ENCODE assay signal across 8 cellular contexts in genomic region chr3:187748050-187748481, GRCh38. TPM values are rescaled to one million over a fixed set of nuclear protein-coding genes. Genes with fewer than 3 reads are reported as not detected.
DNase-seq lines count a peak whose midpoint lies in the region; ATAC-seq and TF ChIP-seq lines count a peak whose summit lies in the region.

No MANE protein-coding gene starts in this region.

- H3K4me1 ChIP-seq in adrenal gland (replicated peaks in 1 of 2) (peaks cover 10 to 24% of the 10 kb centered on the region in 2 donors), right cardiac atrium (ENCODE audit: control insufficient read depth, insufficient read depth, low read length) (no peaks in the 10 kb centered on the region), sigmoid colon (peaks cover 3 to 46% (median 37%) of the 10 kb centered on the region in 4 donors)

- TF ChIP-seq CTCF in C4-2B (conservative IDR thresholded peaks at IDR 0.05) (peak; percentile 100), adrenal gland (IDR thresholded peaks at IDR 0.05) (peak; percentile 93 to 98 (median 97)), sigmoid colon (IDR thresholded peaks at IDR 0.05) (peak; percentile 90 to 99 (median 94))

- H3K4me3 ChIP-seq in adrenal gland, result no peak overlapping the region
- no peak overlapping the region for H3K4me3 ChIP-seq in right cardiac atrium (ENCODE audit: low read length)
- H3K4me3 ChIP-seq in sigmoid colon, result no peak overlapping the region

- H3K27me3 ChIP-seq in adrenal gland, result no peaks in the 10 kb centered on the region
- no peaks in the 10 kb centered on the region for H3K27me3 ChIP-seq in right cardiac atrium (ENCODE audit: control insufficient read depth, insufficient read depth)
- H3K27me3 ChIP-seq in sigmoid colon, result no peaks in the 10 kb centered on the region

- TF ChIP-seq POLR2A in adrenal gland (IDR thresholded peaks at IDR 0.05) (no peak), sigmoid colon (IDR thresholded peaks at IDR 0.05) (no peak)

- no peaks in the 10 kb centered on the region for H3K36me3 ChIP-seq in adrenal gland (replicated peaks in 1 of 2)
- no peaks in the 10 kb centered on the region for H3K36me3 ChIP-seq in sigmoid colon

- DNase-seq in NCI-H1105 (lab: John Stamatoyannopoulos, UW), result peak; percentile 92
- DNase-seq in T follicular helper cell (ENCODE audit: low read depth), result peak; percentile 78
- peak; percentile 86 to 98 (median 94) for DNase-seq in adrenal gland
- peak; percentile 89 to 96 (median 95) for DNase-seq in right cardiac atrium
- peak; percentile 96 for DNase-seq in sigmoid colon

- WGBS in adrenal gland, 4 donors, result 4 to 12% (median 11%) methylated on average over 2 of the region's 2 CpGs
- 11% methylated on average over 2 of the region's 2 CpGs for WGBS in right cardiac atrium
- 3 to 8% methylated on average over 2 of the region's 2 CpGs for WGBS in sigmoid colon, 2 donors

- ATAC-seq in GM21526 (IDR thresholded peaks at IDR 0.05; ENCODE audit: low FRiP score, unreplicated experiment) (peak; percentile 41), right cardiac atrium (peak; percentile 27 to 46), HG02870 (IDR thresholded peaks at IDR 0.05; ENCODE audit: unreplicated experiment) (no peak)

- intact Hi-C loops in adrenal gland (cut with DNase I), result loop anchor here (5.0 to 10.0 kb wide), 2 partner anchors 289 to 537 kb away; no protein-coding TSS in a partner anchor
- intact Hi-C loops in right cardiac atrium (cut with DNase I), result loop anchor here in 3 of 4 donors (5.0 to 10.0 kb wide), 9 partner anchors 199 to 1397 kb away; partner anchors contain the start of gene LPP (in 1 of the 3)
- intact Hi-C loops in sigmoid colon (cut with DNase I), result loop anchor here (10.0 kb wide), 2 partner anchors 867 to 967 kb away; no protein-coding TSS in a partner anchor

- no peak for TF ChIP-seq EP300 in sigmoid colon (IDR thresholded peaks at IDR 0.05)

- H3K9me3 ChIP-seq in adrenal gland (replicated peaks in 1 of 3) (no peaks in the 10 kb centered on the region), right cardiac atrium (ENCODE audit: control insufficient read depth, low read length) (no peaks in the 10 kb centered on the region), sigmoid colon (no peaks in the 10 kb centered on the region)

- H3K27ac ChIP-seq in C4-2B (peak overlapping the region; percentile 29; the same call in 1 of the 2 replicates), adrenal gland (peak overlapping the region; percentile 22 to 100 (median 99)), right cardiac atrium (ENCODE audit: low read length) (peak overlapping the region; percentile 50), sigmoid colon (peak overlapping the region; percentile 90 to 99 (median 96))

RNA-seq across cellular contexts. Expression of gene BCL6, which starts 2.8 kb away (rescaled TPM):
- total RNA-seq in adrenal gland (100 to 1,000 TPM in 4 of 8 donors, 10 to 100 TPM in 4; 28.7 to 131 (median 102) TPM), right cardiac atrium (10 to 100 TPM; 70.0 to 77.3 (median 71.4) TPM), sigmoid colon (100 to 1,000 TPM in 1 of 4 donors, 10 to 100 TPM in 3; 51.4 to 233 (median 80.7) TPM)
- polyA plus RNA-seq in adrenal gland (10 to 100 TPM; 34.5 to 88.3 (median 71.3) TPM), right cardiac atrium (45.8 TPM), sigmoid colon (10 to 100 TPM in 1 of 3 donors, 1 to 10 TPM in 2; 4.9 to 30.6 (median 7.2) TPM)

RNA-seq across cellular contexts. Expression of gene RTP2, which starts 45.7 kb away (rescaled TPM):
- total RNA-seq in adrenal gland (under 1 TPM in 1 of 8 donors, not detected in 7; 0.28 TPM), right cardiac atrium (not detected), sigmoid colon (not detected)
- polyA plus RNA-seq in adrenal gland (not detected), right cardiac atrium (not detected), sigmoid colon (not detected)

Comparison
In these comparisons a context has a peak if more than half of its experiments do, and no peak if none do; other contexts are left out.
1. H3K27ac ChIP-seq: peak in every context shown above with its lines; median percentile 99 in adrenal gland; 96 in sigmoid colon; 50 in right cardiac atrium; 29 in C4-2B.